ENCODE assay signal across 2 cellular contexts in the genomic region with DNA sequence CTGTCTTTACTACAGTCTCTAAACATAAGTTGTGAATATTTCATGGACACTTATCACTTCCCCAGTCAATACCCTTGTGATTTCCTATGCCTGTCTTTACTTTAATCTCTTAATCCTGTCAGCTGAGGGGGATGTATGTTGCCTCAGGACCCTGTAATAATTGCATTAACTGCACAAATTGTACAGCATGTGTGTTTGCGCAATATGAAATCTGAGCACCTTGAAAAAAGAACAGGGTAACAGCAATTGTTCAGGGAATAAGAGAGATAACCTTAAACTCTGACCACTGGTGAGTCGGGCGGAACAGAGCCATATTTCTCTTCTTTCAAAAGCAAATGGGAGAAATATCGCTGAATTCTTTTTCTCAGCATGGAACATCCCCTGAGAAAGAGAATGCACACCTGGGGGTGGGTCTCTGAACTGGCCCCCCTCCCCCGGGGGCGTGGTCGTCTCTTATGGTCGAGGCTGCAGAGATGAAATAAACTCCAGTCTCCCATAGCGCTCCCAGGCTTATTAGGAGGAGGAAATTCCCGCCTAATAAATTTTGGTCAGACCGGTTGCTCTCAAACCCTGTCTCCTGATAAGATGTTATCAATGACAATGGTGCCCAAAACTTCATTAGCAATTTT. TPM values are rescaled to one million over a fixed set of nuclear protein-coding genes. Genes with fewer than 3 reads are reported as not detected.
"Had no signal": no experiment of that assay in that cellular context is flagged by ENCODE, and none has a peak within 500 bp of the region (broad histone marks: within the 10 kb centered on the region; RNA-seq: fewer than 3 reads in every experiment).

No MANE protein-coding gene starts in this region.

RNA-seq across cellular contexts. Expression of a gene that starts 19.4 kb away (rescaled TPM):
- total RNA-seq: LHCN-M2, MCF 10A had no signal
